9 cellular contexts compared by ENCODE assay signal in genomic region chr2:218260742-218261423, GRCh38. TPM values are rescaled to one million over a fixed set of nuclear protein-coding genes. Genes with fewer than 3 reads are reported as not detected.
A peak's percentile ranks its signal among the peaks of the same experiment; 100 is the strongest.
DNase-seq lines count a peak whose midpoint lies in the region; ATAC-seq and TF ChIP-seq lines count a peak whose summit lies in the region.
"Had no signal": no experiment of that assay in that cellular context is flagged by ENCODE, and none has a peak within 500 bp of the region (broad histone marks: within the 10 kb centered on the region; RNA-seq: fewer than 3 reads in every experiment).

Gene GPBAR1, plus strand, starts transcription at chr2:218261015. Its CDS starts 1,710 bp downstream, at chr2:218262725.

- intact Hi-C loops in body of pancreas (cut with DNase I): loop anchor here (10.0 kb wide), 1 partner anchor 394 kb away; the partner anchor contains the start of genes BCS1L and ZNF142

- H3K4me1 ChIP-seq in body of pancreas (peaks cover 46% of the 10 kb centered on the region), mesodermal cell (ENCODE audit: control insufficient read depth, insufficient read depth, low read length, poor library complexity, severe bottlenecking) (peaks cover 46% of the 10 kb centered on the region), tibial nerve (peaks cover 0 to 70% (median 48%) of the 10 kb centered on the region in 4 donors)

- TF ChIP-seq CTCF in body of pancreas (IDR thresholded peaks at IDR 0.05): peak in 1 of 7 experiments; percentile 18
- no peak for TF ChIP-seq CTCF in tibial nerve (IDR thresholded peaks at IDR 0.05)

- H3K27me3 ChIP-seq in body of pancreas (no peaks in the 10 kb centered on the region), tibial nerve (no peaks in the 10 kb centered on the region)

- CTCF ChIA-PET in activated CD4-positive, alpha-beta T cell treated with anti-CD3 and anti-CD28 coated beads, Interleukin-2, amount 10 ng/mL, durations not matched to agents 7 days and 5 days (lab: Charles Lee): interaction anchor here (1.3 to 4.7 kb wide), 2 partner anchors 11 to 15 kb away, joined by 4 to 30 read pairs; partner anchors contain the start of genes AAMP and PNKD

- no peaks in the 10 kb centered on the region for H3K9me3 Mint-ChIP-seq in activated CD4-positive, alpha-beta T cell treated with anti-CD3 and anti-CD28 coated beads, Interleukin-2, amount 10 ng/mL, durations not matched to agents 7 days and 5 days

- H3K27ac Mint-ChIP-seq in activated CD4-positive, alpha-beta T cell treated with anti-CD3 and anti-CD28 coated beads, Interleukin-2, amount 10 ng/mL, durations not matched to agents 7 days and 5 days: peak within 1 kb of the TSS; percentile 3

- TF ChIP-seq POLR2A in body of pancreas (IDR thresholded peaks at IDR 0.05) (peak in 1 of 3 donors; percentile 20), tibial nerve (IDR thresholded peaks at IDR 0.05) (no peak)

- H3K27me3 Mint-ChIP-seq in activated CD4-positive, alpha-beta T cell treated with anti-CD3 and anti-CD28 coated beads, Interleukin-2, amount 10 ng/mL, durations not matched to agents 7 days and 5 days: no peaks in the 10 kb centered on the region

- 44 to 53% methylated on average over 5 to 10 of the region's 10 CpGs for WGBS in body of pancreas, 2 donors
- WGBS in mesodermal cell (ENCODE audit: insufficient coverage in 2 of 2), 2 experiments: 60 to 82% methylated on average over 4 to 5 of the region's 10 CpGs
- 47 to 52% methylated on average over 8 to 10 of the region's 10 CpGs for WGBS in tibial nerve, 2 donors

- H3K4me1 Mint-ChIP-seq in activated CD4-positive, alpha-beta T cell treated with anti-CD3 and anti-CD28 coated beads, Interleukin-2, amount 10 ng/mL, durations not matched to agents 7 days and 5 days: peaks cover 35% of the 10 kb centered on the region

- H3K9me3 ChIP-seq in body of pancreas (no peaks in the 10 kb centered on the region), mesodermal cell (ENCODE audit: control insufficient read depth, low read length) (no peaks in the 10 kb centered on the region), tibial nerve (no peaks in the 10 kb centered on the region)

- no peak for DNase-seq in activated CD4-positive, alpha-beta T cell treated with anti-CD3 and anti-CD28 coated beads, Interleukin-2, amount 10 ng/mL, durations not matched to agents 7 days and 5 days
- no peak for DNase-seq in activated CD4-positive, alpha-beta T cell treated with anti-CD3 and anti-CD28 coated beads for 4 hours
- DNase-seq in body of pancreas (peak; percentile 46 to 66 (median 60)), tibial nerve (ENCODE audit: low spot score in 2 of 2) (peak in 1 of 2 donors; percentile 21), Kasumi-1 (lab: John Stamatoyannopoulos, UW) (no peak)
- DNase-seq: AML-193 had no signal

- no peak within 1 kb of the TSS for H3K4me3 Mint-ChIP-seq in activated CD4-positive, alpha-beta T cell treated with anti-CD3 and anti-CD28 coated beads, Interleukin-2, amount 10 ng/mL, durations not matched to agents 7 days and 5 days

- no peak for TF ChIP-seq EP300 in tibial nerve (IDR thresholded peaks at IDR 0.05)

- POLR2A ChIA-PET in activated CD4-positive, alpha-beta T cell treated with anti-CD3 and anti-CD28 coated beads, Interleukin-2, amount 10 ng/mL, durations not matched to agents 7 days and 5 days (lab: Charles Lee): no interaction called here

- peak; percentile 55 for ATAC-seq in body of pancreas
- ATAC-seq in HG03520 (IDR thresholded peaks at IDR 0.05; ENCODE audit: unreplicated experiment): no peak
- no peak for ATAC-seq in GM21390 (IDR thresholded peaks at IDR 0.05; ENCODE audit: unreplicated experiment)

- H3K27ac ChIP-seq in body of pancreas: peak within 1 kb of the TSS; percentile 23 to 66 (median 52)
- H3K27ac ChIP-seq in mesodermal cell (ENCODE audit: low read depth, low read length, severe bottlenecking): peak within 1 kb of the TSS; percentile 95
- peak within 1 kb of the TSS in 3 of 4 donors; percentile 45 to 81 (median 81) for H3K27ac ChIP-seq in tibial nerve

- H3K36me3 Mint-ChIP-seq in activated CD4-positive, alpha-beta T cell treated with anti-CD3 and anti-CD28 coated beads, Interleukin-2, amount 10 ng/mL, durations not matched to agents 7 days and 5 days (ENCODE audit: low read depth): peaks cover 9% of the 10 kb centered on the region

- H3K4me3 ChIP-seq in body of pancreas: no peak within 1 kb of the TSS
- H3K4me3 ChIP-seq in mesodermal cell (ENCODE audit: extremely low read depth, insufficient read depth, low read length, poor library complexity, severe bottlenecking): no peak within 1 kb of the TSS
- no peak within 1 kb of the TSS for H3K4me3 ChIP-seq in tibial nerve

- H3K36me3 ChIP-seq in body of pancreas (replicated peaks in 1 of 2; ENCODE audit: insufficient read depth in 1 of 2, low read depth in 2 of 2) (peaks cover 0 to 6% of the 10 kb centered on the region in 2 donors), mesodermal cell (ENCODE audit: control insufficient read depth, insufficient read depth, low read length) (peaks cover 44% of the 10 kb centered on the region), tibial nerve (peaks cover 0 to 50% (median 5%) of the 10 kb centered on the region in 3 donors)

RNA-seq across cellular contexts. Expression of gene GPBAR1, which starts in this region (rescaled TPM):
- total RNA-seq in activated CD4-positive, alpha-beta T cell treated with anti-CD3 and anti-CD28 coated beads, Interleukin-2, amount 10 ng/mL, durations not matched to agents 7 days and 5 days: 1 to 10 TPM; 1.0 to 1.2 TPM
- total RNA-seq in body of pancreas (10 to 100 TPM in 1 of 2 donors, 1 to 10 TPM in 1; 3.1 to 90.3 TPM), tibial nerve (10 to 100 TPM in 2 of 4 donors, 1 to 10 TPM in 2; 4.6 to 37.8 (median 13.5) TPM)
- 4.7 TPM for polyA plus RNA-seq in mesodermal cell (2013, experiment 1 of 2)
- 6.3 TPM for polyA plus RNA-seq in mesodermal cell (2013, experiment 2 of 2)

Comparison
In these comparisons a context has a peak if more than half of its experiments do, and no peak if none do; other contexts are left out.
1. DNase-seq: peak in body of pancreas (4 of 4); none in activated CD4-positive, alpha-beta T cell treated with anti-CD3 and anti-CD28 coated beads, Interleukin-2, amount 10 ng/mL, durations not matched to agents 7 days and 5 days (single experiment), activated CD4-positive, alpha-beta T cell treated with anti-CD3 and anti-CD28 coated beads for 4 hours (0 of 2) and Kasumi-1 (0 of 2).
2. Peak in every context shown above with its lines, with median percentiles within 50 percentile points of each other: H3K27ac ChIP-seq.